17 cellular contexts compared by ENCODE assay signal in the genomic region with DNA sequence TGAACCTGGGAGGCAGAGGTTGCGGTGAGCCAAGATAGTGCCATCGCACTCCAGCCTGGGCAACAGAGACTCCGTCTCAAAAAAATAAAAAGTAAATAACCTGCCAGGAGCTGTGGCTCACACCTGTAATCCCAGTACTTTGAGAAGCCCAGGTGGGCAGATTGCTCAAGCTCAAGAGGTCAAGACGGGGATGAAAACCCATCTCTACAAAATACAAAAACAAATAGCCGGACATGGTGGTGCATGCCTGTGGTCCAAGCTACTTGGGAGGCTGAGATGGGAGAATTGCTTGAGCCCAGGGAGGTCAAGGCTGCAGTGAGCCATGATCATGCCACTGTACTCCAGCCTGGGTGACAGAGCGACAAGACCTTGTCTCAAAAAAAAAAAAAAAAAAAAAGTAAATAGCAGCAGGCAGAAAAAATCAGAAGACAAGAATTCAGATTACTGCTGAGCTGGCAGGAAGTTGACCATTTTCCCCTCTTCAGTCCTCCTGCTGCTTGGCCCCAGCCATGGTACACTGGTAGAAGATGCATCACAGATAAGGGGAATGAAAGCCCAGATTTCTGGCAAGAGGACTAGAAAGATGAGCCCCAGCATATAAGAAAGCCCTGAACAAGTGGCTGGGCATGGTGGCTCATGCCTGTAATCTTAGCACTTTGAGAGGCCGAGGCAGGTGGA.
"Had no signal": no experiment of that assay in that cellular context is flagged by ENCODE, and none has a peak within 500 bp of the region (broad histone marks: within the 10 kb centered on the region; RNA-seq: fewer than 3 reads in every experiment).

No MANE protein-coding gene starts in this region.

- H3K4me1 ChIP-seq: gastroesophageal sphincter, heart left ventricle, upper lobe of right lung had no signal

- H3K27me3 Mint-ChIP-seq: naive B cell had no signal

- H3K4me3 ChIP-seq: gastroesophageal sphincter, heart left ventricle, mucosa of descending colon, thoracic aorta, upper lobe of right lung had no signal

- H3K36me3 ChIP-seq: gastroesophageal sphincter, heart left ventricle, thoracic aorta, upper lobe of right lung had no signal

- DNase-seq: activated CD4-positive, alpha-beta T cell treated with anti-CD3 and anti-CD28 coated beads, Interleukin-2, amount 50 U/mL, for 4 hours; activated CD4-positive, CD25-positive, alpha-beta regulatory T cell treated with anti-CD3 and anti-CD28 coated beads, Interleukin-2, amount 50 U/mL, for 72 hours; activated T-cell treated with anti-CD3 and anti-CD28 coated beads for 4 hours; amniotic stem cell; effector CD4-positive, alpha-beta T cell; heart left ventricle; left ventricle myocardium superior; mucosa of descending colon; naive B cell; posterior cingulate gyrus; retina; upper lobe of right lung had no signal

- H3K27ac Mint-ChIP-seq: activated naive CD4-positive, alpha-beta T cell treated with anti-CD3 and anti-CD28 coated beads, Interleukin-2, amount 50 U/mL, for 72 hours; T-helper 1 cell treated with Interleukin-12 subunit alpha and Interleukin-12 subunit beta and Interleukin-4 antibody, amounts not matched to agents 30 μg/mL and 1 μg/mL, for 36 hours had no signal

- ATAC-seq: activated naive CD4-positive, alpha-beta T cell treated with anti-CD3 and anti-CD28 coated beads, Interleukin-2, amount 50 U/mL, for 72 hours; esophagus mucosa; gastroesophageal sphincter; heart left ventricle; left ventricle myocardium superior; mucosa of descending colon; upper lobe of right lung had no signal

- H3K9me3 ChIP-seq: gastroesophageal sphincter, mucosa of descending colon, thoracic aorta, upper lobe of right lung had no signal

- H3K27me3 ChIP-seq: gastroesophageal sphincter, heart left ventricle, upper lobe of right lung had no signal

- H3K27ac ChIP-seq: gastroesophageal sphincter, heart left ventricle, thoracic aorta, upper lobe of right lung had no signal

- H3K4me3 Mint-ChIP-seq: T-helper 1 cell treated with Interleukin-12 subunit alpha and Interleukin-12 subunit beta and Interleukin-4 antibody, amounts not matched to agents 30 μg/mL and 1 μg/mL, for 36 hours had no signal
